Comparison of ENCODE assay signal across 9 cellular contexts in genomic region chr10:80168679-80169380, GRCh38. TPM values are rescaled to one million over a fixed set of nuclear protein-coding genes. Genes with fewer than 3 reads are reported as not detected.
A peak's percentile ranks its signal among the peaks of the same experiment; 100 is the strongest.
DNase-seq lines count a peak whose midpoint lies in the region; ATAC-seq and TF ChIP-seq lines count a peak whose summit lies in the region.
"Had no signal": no experiment of that assay in that cellular context is flagged by ENCODE, and none has a peak within 500 bp of the region (broad histone marks: within the 10 kb centered on the region; RNA-seq: fewer than 3 reads in every experiment).

No MANE protein-coding gene starts in this region.

- ATAC-seq in GM21390 (IDR thresholded peaks at IDR 0.05; ENCODE audit: unreplicated experiment) (peak; percentile 50), HG02678 (IDR thresholded peaks at IDR 0.05; ENCODE audit: unreplicated experiment) (no peak)

- no peaks in the 10 kb centered on the region for H3K9me3 Mint-ChIP-seq in activated CD4-positive, alpha-beta memory T cell treated with anti-CD3 and anti-CD28 coated beads, Interleukin-2, amount 10 ng/mL, durations not matched to agents 7 days and 5 days
- H3K9me3 Mint-ChIP-seq: T-helper 1 cell treated with Interleukin-12 subunit alpha and Interleukin-12 subunit beta and Interleukin-4 antibody, amounts not matched to agents 30 μg/mL and 1 μg/mL, for 36 hours had no signal

- TF ChIP-seq CTCF in BE2C (IDR thresholded peaks at IDR 0.05; ENCODE audit: low read depth, low read length): no peak

- H3K36me3 Mint-ChIP-seq in activated CD4-positive, alpha-beta memory T cell treated with anti-CD3 and anti-CD28 coated beads, Interleukin-2, amount 10 ng/mL, durations not matched to agents 7 days and 5 days (ENCODE audit: low read depth): peaks cover 20% of the 10 kb centered on the region

- no peak overlapping the region for H3K4me3 ChIP-seq in BLaER1
- no peak overlapping the region for H3K4me3 ChIP-seq in BE2C (ENCODE audit: low read depth, low read length)

- H4K20me1 ChIP-seq in BLaER1: peaks cover 67% of the 10 kb centered on the region

- H3K27me3 ChIP-seq in BLaER1 (no peaks in the 10 kb centered on the region), layer of hippocampus (ENCODE audit: control insufficient read depth, insufficient read depth, low read length) (no peaks in the 10 kb centered on the region), BE2C (no peaks in the 10 kb centered on the region)

- no peaks in the 10 kb centered on the region for H3K27me3 Mint-ChIP-seq in activated CD4-positive, alpha-beta memory T cell treated with anti-CD3 and anti-CD28 coated beads, Interleukin-2, amount 10 ng/mL, durations not matched to agents 7 days and 5 days

- no peak overlapping the region for H3K9ac ChIP-seq in BLaER1

- H3K4me1 ChIP-seq in BLaER1 (peaks cover 61% of the 10 kb centered on the region), BE2C (peaks cover 5% of the 10 kb centered on the region; the same call in 1 of the 2 replicates)

- POLR2A ChIA-PET in activated CD4-positive, alpha-beta memory T cell treated with anti-CD3 and anti-CD28 coated beads, Interleukin-2, amount 10 ng/mL, durations not matched to agents 7 days and 5 days (lab: Charles Lee): interaction anchor here (0.9 to 1.3 kb wide), 2 partner anchors 19 kb away, joined by 3 read pairs; no protein-coding TSS in a partner anchor

- peak; percentile 36 for DNase-seq in activated CD4-positive, alpha-beta memory T cell treated with anti-CD3 and anti-CD28 coated beads, Interleukin-2, amount 10 ng/mL, durations not matched to agents 7 days and 5 days
- DNase-seq in BE2C (no peak), NCI-H2171 (lab: John Stamatoyannopoulos, UW) (no peak), NCI-H1436 treated with DMSO at 0.1 percent for 48 hours (lab: John Stamatoyannopoulos, UW) (no peak)

- no peaks in the 10 kb centered on the region for H3K9me3 ChIP-seq in BLaER1
- H3K9me3 ChIP-seq in BE2C: no peaks in the 10 kb centered on the region

- peak overlapping the region; percentile 11; the same call in 1 of the 2 replicates for H3K4me2 ChIP-seq in BLaER1

- CTCF ChIA-PET in activated CD4-positive, alpha-beta memory T cell treated with anti-CD3 and anti-CD28 coated beads, Interleukin-2, amount 10 ng/mL, durations not matched to agents 7 days and 5 days (lab: Charles Lee): interaction anchor here (0.8 to 1.1 kb wide), 3 partner anchors 15 to 35 kb away, joined by 3 to 4 read pairs (median 4); no protein-coding TSS in a partner anchor

- H3K27ac Mint-ChIP-seq in activated CD4-positive, alpha-beta memory T cell treated with anti-CD3 and anti-CD28 coated beads, Interleukin-2, amount 10 ng/mL, durations not matched to agents 7 days and 5 days: no peak overlapping the region

- H3K27ac ChIP-seq in BLaER1: no peak overlapping the region
- peak overlapping the region; percentile 35 for H3K27ac ChIP-seq in layer of hippocampus (ENCODE audit: low read depth, low read length)

- no peak overlapping the region for H3K4me3 Mint-ChIP-seq in activated CD4-positive, alpha-beta memory T cell treated with anti-CD3 and anti-CD28 coated beads, Interleukin-2, amount 10 ng/mL, durations not matched to agents 7 days and 5 days
- H3K4me3 Mint-ChIP-seq: T-helper 1 cell treated with Interleukin-12 subunit alpha and Interleukin-12 subunit beta and Interleukin-4 antibody, amounts not matched to agents 30 μg/mL and 1 μg/mL, for 36 hours had no signal

- H3K4me1 Mint-ChIP-seq in activated CD4-positive, alpha-beta memory T cell treated with anti-CD3 and anti-CD28 coated beads, Interleukin-2, amount 10 ng/mL, durations not matched to agents 7 days and 5 days: peaks cover 7% of the 10 kb centered on the region

- H3K36me3 ChIP-seq in BLaER1: peaks cover 96% of the 10 kb centered on the region
- no peaks in the 10 kb centered on the region for H3K36me3 ChIP-seq in BE2C

RNA-seq across cellular contexts. Expression of gene PLAC9, which starts 36.3 kb away (rescaled TPM):
- not detected for total RNA-seq in activated CD4-positive, alpha-beta memory T cell treated with anti-CD3 and anti-CD28 coated beads, Interleukin-2, amount 10 ng/mL, durations not matched to agents 7 days and 5 days
- polyA plus RNA-seq in BE2C (2012; ENCODE audit: insufficient read depth, insufficient read length, low read depth): not detected

RNA-seq across cellular contexts. Expression of gene ANXA11, which starts 36.5 kb away (rescaled TPM):
- total RNA-seq in activated CD4-positive, alpha-beta memory T cell treated with anti-CD3 and anti-CD28 coated beads, Interleukin-2, amount 10 ng/mL, durations not matched to agents 7 days and 5 days: 100 to 1,000 TPM; 271 to 273 TPM
- polyA plus RNA-seq in BE2C (2012; ENCODE audit: insufficient read depth, insufficient read length, low read depth): 26.7 TPM
